1 cellular context compared by ENCODE assay signal in genomic region chr2:170122883-170123547, GRCh38.
TF ChIP-seq lines count a peak whose summit lies in the region.

No MANE protein-coding gene starts in this region.

TF ChIP-seq in K562, 482 proteins besides CTCF, POLR2A, EP300 and RAD21 (continued from another document):
- no peak for TF ChIP-seq ATF2 (CRISPR knock-in tag; IDR thresholded peaks at IDR 0.05)
- no peak for TF ChIP-seq CREBBP (IDR thresholded peaks at IDR 0.05; ENCODE audit: low read depth, low read length)
- no peak for TF ChIP-seq ASH1L (IDR thresholded peaks at IDR 0.05; ENCODE audit: borderline replicate concordance, low read depth, partially characterized antibody)
- TF ChIP-seq MEIS2 (IDR thresholded peaks at IDR 0.05; ENCODE audit: partially characterized antibody): no peak
